Comparison of ENCODE assay signal across 11 cellular contexts in genomic region chr2:74551942-74552913, GRCh38. TPM values are rescaled to one million over a fixed set of nuclear protein-coding genes. Genes with fewer than 3 reads are reported as not detected.
A peak's percentile ranks its signal among the peaks of the same experiment; 100 is the strongest.
DNase-seq lines count a peak whose midpoint lies in the region; ATAC-seq and TF ChIP-seq lines count a peak whose summit lies in the region.
"Had no signal": no experiment of that assay in that cellular context is flagged by ENCODE, and none has a peak within 500 bp of the region (broad histone marks: within the 10 kb centered on the region; RNA-seq: fewer than 3 reads in every experiment).

No MANE protein-coding gene starts in this region.

- H3K27ac Mint-ChIP-seq in activated naive CD4-positive, alpha-beta T cell treated with anti-CD3 and anti-CD28 coated beads, Interleukin-2, amount 50 U/mL, for 24 hours: no peak overlapping the region
- no peak overlapping the region for H3K27ac Mint-ChIP-seq in activated naive CD4-positive, alpha-beta T cell treated with anti-CD3 and anti-CD28 coated beads for 36 hours
- peak overlapping the region; percentile 80 for H3K27ac Mint-ChIP-seq in stimulated activated memory B cell treated with anti-CD40 and anti-IgM and Interleukin-4, amounts not matched to agents 10 μg/mL and 1 μg/mL and 100 μg/mL, for 72 hours

- H3K27me3 Mint-ChIP-seq in activated naive CD4-positive, alpha-beta T cell treated with anti-CD3 and anti-CD28 coated beads, Interleukin-2, amount 50 U/mL, for 24 hours: peaks cover 31% of the 10 kb centered on the region
- H3K27me3 Mint-ChIP-seq in activated naive CD4-positive, alpha-beta T cell treated with anti-CD3 and anti-CD28 coated beads for 36 hours (ENCODE audit: low read depth): peaks cover 30% of the 10 kb centered on the region
- H3K27me3 Mint-ChIP-seq in stimulated activated memory B cell treated with anti-CD40 and anti-IgM and Interleukin-4, amounts not matched to agents 10 μg/mL and 1 μg/mL and 100 μg/mL, for 72 hours: peaks cover 13% of the 10 kb centered on the region

- H3K4me1 Mint-ChIP-seq in activated naive CD4-positive, alpha-beta T cell treated with anti-CD3 and anti-CD28 coated beads, Interleukin-2, amount 50 U/mL, for 24 hours: peaks cover 16% of the 10 kb centered on the region
- H3K4me1 Mint-ChIP-seq in activated naive CD4-positive, alpha-beta T cell treated with anti-CD3 and anti-CD28 coated beads for 36 hours (ENCODE audit: low read depth): peaks cover 7% of the 10 kb centered on the region
- peaks cover 60% of the 10 kb centered on the region for H3K4me1 Mint-ChIP-seq in stimulated activated memory B cell treated with anti-CD40 and anti-IgM and Interleukin-4, amounts not matched to agents 10 μg/mL and 1 μg/mL and 100 μg/mL, for 72 hours

- TF ChIP-seq EP300 in esophagus muscularis mucosa (IDR thresholded peaks at IDR 0.05): no peak

- H3K9me3 Mint-ChIP-seq in activated naive CD4-positive, alpha-beta T cell treated with anti-CD3 and anti-CD28 coated beads, Interleukin-2, amount 50 U/mL, for 24 hours: no peaks in the 10 kb centered on the region
- no peaks in the 10 kb centered on the region for H3K9me3 Mint-ChIP-seq in activated naive CD4-positive, alpha-beta T cell treated with anti-CD3 and anti-CD28 coated beads for 36 hours
- H3K9me3 Mint-ChIP-seq in stimulated activated memory B cell treated with anti-CD40 and anti-IgM and Interleukin-4, amounts not matched to agents 10 μg/mL and 1 μg/mL and 100 μg/mL, for 72 hours: no peaks in the 10 kb centered on the region

- H3K36me3 ChIP-seq in esophagus muscularis mucosa: peaks cover 0 to 11% (median 7%) of the 10 kb centered on the region in 4 donors

- H3K27ac ChIP-seq in esophagus muscularis mucosa (replicated peaks in 1 of 4): peak overlapping the region; percentile 90 to 93 (median 92)

- no peak for TF ChIP-seq POLR2A in esophagus muscularis mucosa (IDR thresholded peaks at IDR 0.05; ENCODE audit: low read depth)

- no peak for DNase-seq in activated naive CD4-positive, alpha-beta T cell treated with anti-CD3 and anti-CD28 coated beads for 36 hours
- no peak for DNase-seq in esophagus muscularis mucosa (ENCODE audit: extremely low spot score)
- DNase-seq in activated effector memory CD4-positive, alpha-beta T cell treated with anti-CD3 and anti-CD28 coated beads, Interleukin-2, amount 50 U/mL, for 16 hours: no peak
- DNase-seq in mucosa of gallbladder (ENCODE audit: low spot score): no peak
- DNase-seq in SIG-M5 (lab: John Stamatoyannopoulos, UW): no peak
- DNase-seq: activated CD4-positive, CD25-positive, alpha-beta regulatory T cell treated with anti-CD3 and anti-CD28 coated beads, Interleukin-2, amount 50 U/mL, for 72 hours; Caco-2; NCI-H526 treated with DMSO at 0.1 percent for 48 hours had no signal

- TF ChIP-seq CTCF in esophagus muscularis mucosa (IDR thresholded peaks at IDR 0.05): no peak

- H3K4me3 Mint-ChIP-seq in activated naive CD4-positive, alpha-beta T cell treated with anti-CD3 and anti-CD28 coated beads, Interleukin-2, amount 50 U/mL, for 24 hours: peak overlapping the region; percentile 55
- H3K4me3 Mint-ChIP-seq in activated naive CD4-positive, alpha-beta T cell treated with anti-CD3 and anti-CD28 coated beads for 36 hours: no peak overlapping the region
- H3K4me3 Mint-ChIP-seq in stimulated activated memory B cell treated with anti-CD40 and anti-IgM and Interleukin-4, amounts not matched to agents 10 μg/mL and 1 μg/mL and 100 μg/mL, for 72 hours: peak overlapping the region; percentile 64

- H3K4me1 ChIP-seq in esophagus muscularis mucosa: peaks cover 19 to 60% (median 52%) of the 10 kb centered on the region in 4 donors

- ATAC-seq in HG03432 (IDR thresholded peaks at IDR 0.05; ENCODE audit: unreplicated experiment): peak; percentile 26
- ATAC-seq in stimulated activated memory B cell treated with anti-CD40 and anti-IgM and Interleukin-4, amounts not matched to agents 10 μg/mL and 1 μg/mL and 100 μg/mL, for 72 hours: peak; percentile 34

- H3K4me3 ChIP-seq in esophagus muscularis mucosa: peak overlapping the region in 1 of 4 donors; percentile 78

- intact Hi-C loops in activated naive CD4-positive, alpha-beta T cell treated with anti-CD3 and anti-CD28 coated beads for 36 hours (cut with micrococcal nuclease): no loop called here
- intact Hi-C loops in esophagus muscularis mucosa (cut with DNase I): no loop called here

- WGBS in esophagus muscularis mucosa: 88% methylated on average over 21 of the region's 21 CpGs

- CTCF ChIA-PET in activated naive CD4-positive, alpha-beta T cell treated with anti-CD3 and anti-CD28 coated beads for 36 hours (lab: Charles Lee): interaction anchor here (0.6 to 1.3 kb wide), 2 partner anchors 9 to 35 kb away, joined by 3 to 4 read pairs; no protein-coding TSS in a partner anchor

- no peaks in the 10 kb centered on the region for H3K9me3 ChIP-seq in esophagus muscularis mucosa
- H3K9me3 ChIP-seq: Caco-2 had no signal

- no peaks in the 10 kb centered on the region for H3K27me3 ChIP-seq in esophagus muscularis mucosa

- H3K36me3 Mint-ChIP-seq in activated naive CD4-positive, alpha-beta T cell treated with anti-CD3 and anti-CD28 coated beads, Interleukin-2, amount 50 U/mL, for 24 hours: no peaks in the 10 kb centered on the region
- H3K36me3 Mint-ChIP-seq in activated naive CD4-positive, alpha-beta T cell treated with anti-CD3 and anti-CD28 coated beads for 36 hours (ENCODE audit: low read depth): peaks cover 5% of the 10 kb centered on the region
- peaks cover 6% of the 10 kb centered on the region for H3K36me3 Mint-ChIP-seq in stimulated activated memory B cell treated with anti-CD40 and anti-IgM and Interleukin-4, amounts not matched to agents 10 μg/mL and 1 μg/mL and 100 μg/mL, for 72 hours

RNA-seq across cellular contexts. Expression of gene LOXL3, which starts 1.5 kb away (rescaled TPM):
- under 1 TPM; 0.35 to 0.41 TPM for total RNA-seq in activated naive CD4-positive, alpha-beta T cell treated with anti-CD3 and anti-CD28 coated beads for 36 hours
- total RNA-seq in esophagus muscularis mucosa (1 to 10 TPM; 7.1 to 8.6 (median 7.7) TPM), mucosa of gallbladder (15.9 TPM)

RNA-seq across cellular contexts. Expression of gene DOK1, which starts 2.3 kb away (rescaled TPM):
- total RNA-seq in activated naive CD4-positive, alpha-beta T cell treated with anti-CD3 and anti-CD28 coated beads for 36 hours: 10 to 100 TPM; 12.3 to 13.2 TPM
- total RNA-seq in esophagus muscularis mucosa: 10 to 100 TPM; 11.9 to 26.5 (median 19.3) TPM
- total RNA-seq in mucosa of gallbladder: 31.9 TPM

RNA-seq across cellular contexts. Expression of gene HTRA2, which starts 22.5 kb away (rescaled TPM):
- 10 to 100 TPM; 39.0 to 39.7 TPM for total RNA-seq in activated naive CD4-positive, alpha-beta T cell treated with anti-CD3 and anti-CD28 coated beads for 36 hours
- total RNA-seq in esophagus muscularis mucosa (10 to 100 TPM; 29.7 to 37.9 (median 31.9) TPM), mucosa of gallbladder (31.0 TPM)

RNA-seq across cellular contexts. Expression of gene AUP1, which starts 22.7 kb away (rescaled TPM):
- 10 to 100 TPM; 77.4 to 78.5 TPM for total RNA-seq in activated naive CD4-positive, alpha-beta T cell treated with anti-CD3 and anti-CD28 coated beads for 36 hours
- total RNA-seq in esophagus muscularis mucosa (10 to 100 TPM; 83.6 to 95.1 (median 89.6) TPM), mucosa of gallbladder (146 TPM)

RNA-seq across cellular contexts. Expression of gene DQX1, which starts 26.2 kb away (rescaled TPM):
- under 1 TPM; 0.10 to 0.45 TPM for total RNA-seq in activated naive CD4-positive, alpha-beta T cell treated with anti-CD3 and anti-CD28 coated beads for 36 hours
- total RNA-seq in esophagus muscularis mucosa: not detected
- total RNA-seq in mucosa of gallbladder: 0.43 TPM

Comparison
In these comparisons a context has a peak if more than half of its experiments do, and no peak if none do; other contexts are left out.
1. RNA of gene LOXL3, which starts 1.5 kb away (total RNA-seq): 15.9 TPM in mucosa of gallbladder (single experiment) and 7.1 to 8.6 TPM in esophagus muscularis mucosa; 0.35 to 0.41 TPM in activated naive CD4-positive, alpha-beta T cell treated with anti-CD3 and anti-CD28 coated beads for 36 hours; every median in the first group is over 4 times any median in the second.